In genomic region chr5:176450077-176450476, GRCh38 we compare ENCODE assay signal across 17 cellular contexts. TPM values are rescaled to one million over a fixed set of nuclear protein-coding genes. Genes with fewer than 3 reads are reported as not detected.
DNase-seq lines count a peak whose midpoint lies in the region; ATAC-seq, FAIRE-seq and TF ChIP-seq lines count a peak whose summit lies in the region.
"Had no signal": no experiment of that assay in that cellular context is flagged by ENCODE, and none has a peak within 500 bp of the region (broad histone marks: within the 10 kb centered on the region; RNA-seq: fewer than 3 reads in every experiment).

No MANE protein-coding gene starts in this region.

- peak overlapping the region; percentile 98 for H3K4me3 Mint-ChIP-seq in activated naive CD8-positive, alpha-beta T cell
- H3K4me3 Mint-ChIP-seq in activated naive CD8-positive, alpha-beta T cell treated with anti-CD3 and anti-CD28 coated beads for 36 hours = no peak overlapping the region

- H3K27ac ChIP-seq in KMS-11 (no peak overlapping the region), GM12878 (ENCODE audit: control insufficient read depth, insufficient read depth) (no peak overlapping the region), gastrocnemius medialis (peak overlapping the region in 3 of 4 donors; percentile 91 to 97 (median 96))
- H3K27ac ChIP-seq: neutrophil, upper lobe of right lung had no signal

- H3K36me3 Mint-ChIP-seq in activated naive CD8-positive, alpha-beta T cell = peaks cover 5% of the 10 kb centered on the region
- peaks cover 14% of the 10 kb centered on the region for H3K36me3 Mint-ChIP-seq in activated naive CD8-positive, alpha-beta T cell treated with anti-CD3 and anti-CD28 coated beads for 36 hours

- H3K79me2 ChIP-seq in KMS-11 (ENCODE audit: insufficient read depth, low read depth) (peaks cover 28% of the 10 kb centered on the region), GM12878 (ENCODE audit: control insufficient read depth, insufficient read depth, low read length) (peaks cover 40% of the 10 kb centered on the region)

- H3K9me3 ChIP-seq in GM12878 (replicated peaks; ENCODE audit: control insufficient read depth, insufficient read depth, low read length) (no peaks in the 10 kb centered on the region), gastrocnemius medialis (no peaks in the 10 kb centered on the region)
- H3K9me3 ChIP-seq: neutrophil, upper lobe of right lung had no signal

- H4K20me1 ChIP-seq in KMS-11 (ENCODE audit: insufficient read depth) (no peaks in the 10 kb centered on the region), GM12878 (ENCODE audit: control insufficient read depth, insufficient read depth) (no peaks in the 10 kb centered on the region)

- RAD21 ChIA-PET in GM12878 (lab: Charles Lee; ENCODE audit: unreplicated experiment) = no interaction called here

- in situ Hi-C loops in GM12878 (cut with MboI) = no loop called here
- in situ Hi-C loops in gastrocnemius medialis (cut with MboI; ENCODE audit: low sequenced_read_pairs in 4 of 4) = no loop called here

- no peak overlapping the region for H2AFZ ChIP-seq in KMS-11 (ENCODE audit: low read depth)
- H2AFZ ChIP-seq in GM12878 (ENCODE audit: control insufficient read depth, low read depth, low read length) = no peak overlapping the region

- no peak for TF ChIP-seq POLR2A in GM12878 (IDR thresholded peaks at IDR 0.05; ENCODE audit: low read depth, low read length)
- no peak for TF ChIP-seq POLR2A in gastrocnemius medialis (IDR thresholded peaks at IDR 0.05)

- no peak for FAIRE-seq in GM12878 (lab: Jason Lieb, UNC)

- no peak for DNase-seq in activated naive CD8-positive, alpha-beta T cell treated with anti-CD3 and anti-CD28 coated beads for 36 hours
- no peak for DNase-seq in GM12878 (ENCODE audit: low read depth, low spot score)
- no peak for DNase-seq in gastrocnemius medialis
- DNase-seq in NCI-H1092 treated with DMSO at 0.1 percent for 48 hours (lab: John Stamatoyannopoulos, UW) = no peak
- DNase-seq in NCI-H187 treated with DMSO at 0.1 percent for 48 hours (lab: John Stamatoyannopoulos, UW) = no peak
- DNase-seq: DMS79; effector memory CD8-positive, alpha-beta T cell; H7; NCI-H1092; NCI-H2171; upper lobe of right lung had no signal

- H3K4me2 ChIP-seq in KMS-11 (peak overlapping the region; percentile 62; the same call in 1 of the 2 replicates), GM12878 (ENCODE audit: control insufficient read depth, insufficient read depth) (peak overlapping the region; percentile 69)

- TF ChIP-seq RAD21 in GM12878 (IDR thresholded peaks at IDR 0.05; ENCODE audit: insufficient read depth, low read depth, low read length) = no peak

- SMC1A ChIA-PET in GM12878 (lab: Charles Lee; ENCODE audit: uncharacterized antibody, unreplicated experiment) = interaction anchor here (1.5 kb wide), 2 partner anchors 88 to 93 kb away, joined by 4 to 5 read pairs; no protein-coding TSS in a partner anchor

- H3K4me1 ChIP-seq in KMS-11 (ENCODE audit: low read depth, poor library complexity, severe bottlenecking) = peaks cover 13% of the 10 kb centered on the region
- H3K4me1 ChIP-seq in GM12878 (ENCODE audit: control insufficient read depth, insufficient read depth, low read length) = peaks cover 6% of the 10 kb centered on the region; the same call in 1 of the 2 replicates
- peaks cover 39 to 51% of the 10 kb centered on the region in 2 donors for H3K4me1 ChIP-seq in gastrocnemius medialis

- H3K9me3 Mint-ChIP-seq in activated naive CD8-positive, alpha-beta T cell (ENCODE audit: low read depth) = no peaks in the 10 kb centered on the region
- H3K9me3 Mint-ChIP-seq in activated naive CD8-positive, alpha-beta T cell treated with anti-CD3 and anti-CD28 coated beads for 36 hours = peaks cover 1% of the 10 kb centered on the region
- H3K9me3 Mint-ChIP-seq: effector memory CD8-positive, alpha-beta T cell; stimulated activated memory B cell treated with anti-CD40 and anti-IgM and Interleukin-4, amounts not matched to agents 10 μg/mL and 1 μg/mL and 100 μg/mL, for 72 hours had no signal

- H3K27me3 ChIP-seq in KMS-11 (ENCODE audit: insufficient read depth, low read depth) (no peaks in the 10 kb centered on the region), GM12878 (replicated peaks in 1 of 2; ENCODE audit: control insufficient read depth in 2 of 2, insufficient read depth in 2 of 2, low read length in 1 of 2) (no peaks in the 10 kb centered on the region), gastrocnemius medialis (no peaks in the 10 kb centered on the region)
- H3K27me3 ChIP-seq: neutrophil, upper lobe of right lung had no signal

- peak overlapping the region; percentile 8 for H3K27ac Mint-ChIP-seq in activated naive CD8-positive, alpha-beta T cell
- H3K27ac Mint-ChIP-seq in activated naive CD8-positive, alpha-beta T cell treated with anti-CD3 and anti-CD28 coated beads for 36 hours = no peak overlapping the region

- CTCF ChIA-PET in GM12878 (lab: Yijun Ruan, JAX) = interaction anchor here (1.4 kb wide), 1 partner anchor 84 kb away, joined by 3 read pairs; no protein-coding TSS in a partner anchor

- POLR2A ChIA-PET in GM12878 (lab: Charles Lee) = no interaction called here

- 91% methylated on average over 1 of the region's 1 CpG for WGBS in GM12878 (ENCODE audit: insufficient coverage, insufficient replicate concordance, low lambda C conversion rate, missing lambda C conversion rate)

- H3K4me3 ChIP-seq in KMS-11 (IDR thresholded peaks at IDR 0.05; ENCODE audit: insufficient read depth, low read depth, low read length) (no peak overlapping the region), GM12878 (peak overlapping the region; percentile 4; the same call in 1 of the 2 replicates), gastrocnemius medialis (peak overlapping the region in 2 of 4 donors; percentile 82 to 99)
- H3K4me3 ChIP-seq: lung had no signal

- H3K4me1 Mint-ChIP-seq in activated naive CD8-positive, alpha-beta T cell (ENCODE audit: low read depth) = peaks cover 45% of the 10 kb centered on the region
- peaks cover 45% of the 10 kb centered on the region for H3K4me1 Mint-ChIP-seq in activated naive CD8-positive, alpha-beta T cell treated with anti-CD3 and anti-CD28 coated beads for 36 hours

- no peaks in the 10 kb centered on the region for H3K36me3 ChIP-seq in KMS-11 (ENCODE audit: insufficient read depth)
- no peaks in the 10 kb centered on the region; a peak in 2 of 4 replicates for H3K36me3 ChIP-seq in GM12878 (ENCODE audit: control insufficient read depth in 2 of 2, insufficient read depth in 2 of 2, low read length in 1 of 2)
- no peaks in the 10 kb centered on the region for H3K36me3 ChIP-seq in gastrocnemius medialis
- H3K36me3 ChIP-seq: neutrophil had no signal

- TF ChIP-seq EP300 in GM12878 (IDR thresholded peaks at IDR 0.05; ENCODE audit: borderline replicate concordance in 1 of 2, control insufficient read depth in 1 of 2, low read depth in 2 of 2, low read length in 2 of 2) = no peak

- ATAC-seq in GM12878 = no peak
- no peak for ATAC-seq in gastrocnemius medialis
- ATAC-seq in HG02870 (IDR thresholded peaks at IDR 0.05; ENCODE audit: unreplicated experiment) = no peak
- ATAC-seq: effector memory CD8-positive, alpha-beta T cell; stimulated activated memory B cell treated with anti-CD40 and anti-IgM and Interleukin-4, amounts not matched to agents 10 μg/mL and 1 μg/mL and 100 μg/mL, for 72 hours; upper lobe of right lung had no signal

- BruUV-seq in GM12878 (replicated peaks; lab: Mats Ljungman, UMichigan) = TSS peak; percentile 67

- no peak overlapping the region for H3K9ac ChIP-seq in KMS-11
- no peak overlapping the region; the same call in 1 of the 2 replicates for H3K9ac ChIP-seq in GM12878 (ENCODE audit: control insufficient read depth, insufficient read depth, low read length)

- no peak for TF ChIP-seq CTCF in KMS-11 (conservative IDR thresholded peaks at IDR 0.05; ENCODE audit: low read depth, low read length)
- TF ChIP-seq CTCF in GM12878 (IDR thresholded peaks at IDR 0.05 in 2 of 3, conservative IDR thresholded peaks at IDR 0.05 in 1 of 3; ENCODE audit: control insufficient read depth in 2 of 3, extremely low read depth in 1 of 3, insufficient read depth in 1 of 3, low read depth in 3 of 3, low read length in 3 of 3) = no peak
- no peak for TF ChIP-seq CTCF in gastrocnemius medialis (IDR thresholded peaks at IDR 0.05 in 4 of 5, conservative IDR thresholded peaks at IDR 0.05 in 1 of 5)

- H3K27me3 Mint-ChIP-seq in activated naive CD8-positive, alpha-beta T cell = no peaks in the 10 kb centered on the region
- peaks cover 4% of the 10 kb centered on the region for H3K27me3 Mint-ChIP-seq in activated naive CD8-positive, alpha-beta T cell treated with anti-CD3 and anti-CD28 coated beads for 36 hours
- H3K27me3 Mint-ChIP-seq: effector memory CD8-positive, alpha-beta T cell; stimulated activated memory B cell treated with anti-CD40 and anti-IgM and Interleukin-4, amounts not matched to agents 10 μg/mL and 1 μg/mL and 100 μg/mL, for 72 hours had no signal

- intact Hi-C loops in GM12878 (cut with micrococcal nuclease; ENCODE audit: unreplicated experiment) (no loop called here), gastrocnemius medialis (cut with DNase I; ENCODE audit: low total_unique reads) (no loop called here)

RNA-seq across cellular contexts. Expression of gene FAF2, which starts 1.9 kb away (rescaled TPM):
- 10 to 100 TPM; 38.1 to 38.6 TPM for total RNA-seq in activated naive CD8-positive, alpha-beta T cell treated with anti-CD3 and anti-CD28 coated beads for 36 hours
- 47.4 and 58.1 TPM in 2 replicates for total RNA-seq in GM12878 (2013; cell fraction: nucleolus; rRNA removed)
- total RNA-seq in GM12878 (2014; rRNA removed) (35.1 and 35.8 TPM in 2 replicates), GM12878 (2014; rRNA removed; fragmentation: Illumina TruSeq; extraction: Trizol) (34.6 and 35.4 TPM in 2 replicates), GM12878 (2021) (33.7 and 34.8 TPM in 2 replicates), gastrocnemius medialis (10 to 100 TPM; 14.0 to 20.7 (median 14.7) TPM)
- polyA plus RNA-seq in GM12878 (2011; ENCODE audit: low read depth) = 17.2 TPM
- polyA plus RNA-seq in GM12878 (2011; rRNA removed) (34.1 and 37.6 TPM in 2 replicates), GM12878 (2014; fragmentation: Illumina TruSeq; extraction: Trizol) (41.7 and 43.5 TPM in 2 replicates), GM12878 (2014; fragmentation: Nextera tagmentation; extraction: Ambion mirVana) (10 to 100 TPM; 19.0 to 20.7 TPM), GM12878 (2014; rRNA removed) (29.3 and 30.8 TPM in 2 replicates), GM12878 (2016; fragmentation: Nextera tagmentation; extraction: Ambion mirVana) (10 to 100 TPM; 39.2 to 45.1 TPM)
- 27.8 and 28.5 TPM in 2 replicates for polyA plus RNA-seq in GM12878 (2011; cell fraction: cytosol; rRNA removed)
- polyA plus RNA-seq in GM12878 (2011; cell fraction: nucleus; rRNA removed) = 31.4 and 32.4 TPM in 2 replicates
- polyA plus RNA-seq in GM12878 (2012) = 18.7 and 20.2 TPM in 2 replicates
- polyA minus RNA-seq in GM12878 (2011; rRNA and poly(A)+ RNA removed) = 41.2 and 63.0 TPM in 2 replicates
- polyA minus RNA-seq in GM12878 (2011; cell fraction: cytosol; rRNA and poly(A)+ RNA removed) = 15.1 and 16.4 TPM in 2 replicates
- polyA minus RNA-seq in GM12878 (2011; cell fraction: nucleus; rRNA and poly(A)+ RNA removed) = 13.3 and 17.8 TPM in 2 replicates

RNA-seq across cellular contexts. Expression of gene CLTB, which starts 33.7 kb away (rescaled TPM):
- total RNA-seq in activated naive CD8-positive, alpha-beta T cell treated with anti-CD3 and anti-CD28 coated beads for 36 hours = 10 to 100 TPM; 53.4 to 57.7 TPM
- total RNA-seq in GM12878 (2013; cell fraction: nucleolus; rRNA removed) = 8.3 and 9.2 TPM in 2 replicates
- 48.0 and 52.8 TPM in 2 replicates for total RNA-seq in GM12878 (2014; rRNA removed)
- total RNA-seq in GM12878 (2014; rRNA removed; fragmentation: Illumina TruSeq; extraction: Trizol) = 21.1 and 22.4 TPM in 2 replicates
- 46.5 and 51.0 TPM in 2 replicates for total RNA-seq in GM12878 (2021)
- 11.4 TPM for polyA plus RNA-seq in GM12878 (2011; ENCODE audit: low read depth)
- polyA plus RNA-seq in GM12878 (2011; rRNA removed) = 19.0 and 28.7 TPM in 2 replicates
- 34.6 and 53.1 TPM in 2 replicates for polyA plus RNA-seq in GM12878 (2011; cell fraction: cytosol; rRNA removed)
- polyA plus RNA-seq in GM12878 (2011; cell fraction: nucleus; rRNA removed) = 37.9 and 40.0 TPM in 2 replicates
- 20.3 and 25.4 TPM in 2 replicates for polyA plus RNA-seq in GM12878 (2012)
- polyA plus RNA-seq in GM12878 (2014; fragmentation: Illumina TruSeq; extraction: Trizol) = 4.5 and 18.4 TPM in 2 replicates
- 1 to 10 TPM; 1.6 to 4.4 TPM for polyA plus RNA-seq in GM12878 (2014; fragmentation: Nextera tagmentation; extraction: Ambion mirVana)
- polyA plus RNA-seq in GM12878 (2014; rRNA removed) = 51.5 and 52.7 TPM in 2 replicates
- 10 to 100 TPM; 45.1 to 50.2 TPM for polyA plus RNA-seq in GM12878 (2016; fragmentation: Nextera tagmentation; extraction: Ambion mirVana)
- 11.5 and 20.6 TPM in 2 replicates for polyA minus RNA-seq in GM12878 (2011; rRNA and poly(A)+ RNA removed)
- polyA minus RNA-seq in GM12878 (2011; cell fraction: cytosol; rRNA and poly(A)+ RNA removed) = 12.3 and 13.3 TPM in 2 replicates
- 4.8 and 10.5 TPM in 2 replicates for polyA minus RNA-seq in GM12878 (2011; cell fraction: nucleus; rRNA and poly(A)+ RNA removed)
- 100 to 1,000 TPM; 261 to 386 (median 302) TPM for total RNA-seq in gastrocnemius medialis

Comparison
In these comparisons a context has a peak if more than half of its experiments do, and no peak if none do; other contexts are left out.
1. H3K27ac ChIP-seq: peak in gastrocnemius medialis (3 of 4); none in KMS-11 (single experiment) and GM12878 (single experiment).
2. RNA of gene CLTB, which starts 33.7 kb away (total RNA-seq): 261 to 386 TPM in gastrocnemius medialis; 53.4 to 57.7 TPM in activated naive CD8-positive, alpha-beta T cell treated with anti-CD3 and anti-CD28 coated beads for 36 hours and 8.3 to 52.8 TPM in GM12878; every median in the first group is over 4 times any median in the second.